8 cellular contexts compared by ENCODE assay signal in genomic region chr4:68375667-68376559, GRCh38. TPM values are rescaled to one million over a fixed set of nuclear protein-coding genes. Genes with fewer than 3 reads are reported as not detected.
DNase-seq lines count a peak whose midpoint lies in the region; ATAC-seq and TF ChIP-seq lines count a peak whose summit lies in the region.

No MANE protein-coding gene starts in this region.

- peak overlapping the region; percentile 89 for H2AFZ ChIP-seq in mammary epithelial cell (ENCODE audit: low read depth, low read length)

- H4K20me1 ChIP-seq in mammary epithelial cell (ENCODE audit: insufficient read depth, low read length) = no peaks in the 10 kb centered on the region

- H3K27me3 ChIP-seq in A673 (replicated peaks; ENCODE audit: insufficient read depth, low read depth, low read length, poor library complexity) (no peaks in the 10 kb centered on the region), mammary epithelial cell (ENCODE audit: insufficient read depth, low read length) (no peaks in the 10 kb centered on the region)

- DNase-seq in A673 (ENCODE audit: low spot score) (peak; percentile 51), NAMALWA (ENCODE audit: low spot score) (peak; percentile 81), UCSD-AML1 (lab: John Stamatoyannopoulos, UW; ENCODE audit: unreplicated experiment) (peak; percentile 33), mammary epithelial cell (peak; percentile 77), iPS-NIHi7 (ENCODE audit: extremely low spot score) (peak; percentile 53)
- peak; percentile 5 to 36 for DNase-seq in stimulated activated CD4-positive, alpha-beta T cell treated with anti-CD3 and anti-CD28 coated beads, Interleukin-2, amount 100 ng/mL, for 24 hours

- POLR2A ChIA-PET in A673 (lab: Charles Lee; ENCODE audit: low non-redundant PET) = no interaction called here

- peak; percentile 62 for TF ChIP-seq CTCF in A673 (conservative IDR thresholded peaks at IDR 0.05; ENCODE audit: low read depth, low read length)
- TF ChIP-seq CTCF in GM12874 (IDR thresholded peaks at IDR 0.05; ENCODE audit: insufficient read depth, low read depth, low read length) = peak; percentile 79
- TF ChIP-seq CTCF in mammary epithelial cell (conservative IDR thresholded peaks at IDR 0.05 in 1 of 2, IDR thresholded peaks at IDR 0.05 in 1 of 2; ENCODE audit: extremely low read depth in 1 of 2, insufficient read depth in 1 of 2, low read depth in 1 of 2, low read length in 2 of 2) = peak; percentile 95 to 99

- in situ Hi-C loops in mammary epithelial cell (cut with MboI; ENCODE audit: low sequenced_read_pairs in 2 of 2) = no loop called here

- peak overlapping the region; percentile 21 for H3K4me3 ChIP-seq in A673 (ENCODE audit: low read depth, low read length, poor library complexity, severe bottlenecking)
- peak overlapping the region; percentile 45 to 49 (median 46) for H3K4me3 ChIP-seq in mammary epithelial cell (replicated peaks in 1 of 3; ENCODE audit: insufficient read depth in 1 of 3, low read depth in 2 of 3, low read length in 3 of 3)

- no peak overlapping the region for H3K9ac ChIP-seq in mammary epithelial cell (ENCODE audit: insufficient read depth, low read length)

- no peaks in the 10 kb centered on the region for H3K36me3 ChIP-seq in A673 (ENCODE audit: insufficient read depth, low read length, poor library complexity, severe bottlenecking)
- no peaks in the 10 kb centered on the region for H3K36me3 ChIP-seq in mammary epithelial cell (ENCODE audit: insufficient read depth, low read length)

- H3K4me1 ChIP-seq in A673 (ENCODE audit: insufficient read depth, low read length, poor library complexity, severe bottlenecking) = no peaks in the 10 kb centered on the region
- peaks cover 19% of the 10 kb centered on the region for H3K4me1 ChIP-seq in mammary epithelial cell (ENCODE audit: insufficient read depth, low read length)

- WGBS in mammary epithelial cell (ENCODE audit: low coverage, missing lambda C conversion rate) = 4% methylated on average over 18 of the region's 19 CpGs

- intact Hi-C loops in A673 (cut with micrococcal nuclease; ENCODE audit: unreplicated experiment) (loop anchor here (2.0 kb wide), 1 partner anchor 103 kb away; no protein-coding TSS in a partner anchor), mammary epithelial cell (cut with micrococcal nuclease) (loop anchor here (1.0 to 10.0 kb wide), 4 partner anchors 27 to 461 kb away; no protein-coding TSS in a partner anchor)

- no peak overlapping the region for H3K27ac ChIP-seq in A673 (ENCODE audit: low read depth, low read length, poor library complexity, severe bottlenecking)
- no peak overlapping the region for H3K27ac ChIP-seq in mammary epithelial cell (ENCODE audit: insufficient read depth, low read depth, low read length)

- CTCF ChIA-PET in A673 (lab: Charles Lee) (interaction anchor here (0.8 kb wide), 1 partner anchor 104 kb away, joined by 3 read pairs; no protein-coding TSS in a partner anchor), mammary epithelial cell (lab: Charles Lee; ENCODE audit: low non-redundant PET) (interaction anchor here (0.5 to 1.4 kb wide), 8 partner anchors 14 to 942 kb away, joined by 3 to 33 read pairs (median 5); no protein-coding TSS in a partner anchor)

- dilution Hi-C loops in mammary epithelial cell (cut with HindIII; ENCODE audit: low sequenced_read_pairs) = no loop called here

- no peaks in the 10 kb centered on the region for H3K79me2 ChIP-seq in mammary epithelial cell (ENCODE audit: insufficient read depth, low read length)

- BruUV-seq in A673 (replicated peaks; lab: Mats Ljungman, UMichigan) (no TSS peak), mammary epithelial cell (replicated peaks; lab: Mats Ljungman, UMichigan) (no TSS peak)

- H3K9me3 ChIP-seq in A673 (ENCODE audit: low read depth, low read length, poor library complexity, severe bottlenecking) (no peaks in the 10 kb centered on the region), mammary epithelial cell (replicated peaks; ENCODE audit: insufficient read depth, low read length) (no peaks in the 10 kb centered on the region)

- peak overlapping the region; percentile 97 for H3K4me2 ChIP-seq in mammary epithelial cell (ENCODE audit: insufficient read depth, low read depth, low read length)

- peak; percentile 84 for ATAC-seq in HG02678 (IDR thresholded peaks at IDR 0.05; ENCODE audit: unreplicated experiment)

RNA-seq across cellular contexts. Expression of gene YTHDC1, which starts 26.0 kb away (rescaled TPM):
- total RNA-seq in A673 (2021) (45.3 and 51.9 TPM in 2 replicates), mammary epithelial cell (10 to 100 TPM; 34.0 to 88.6 TPM)
- 23.1 TPM for polyA plus RNA-seq in mammary epithelial cell
- polyA minus RNA-seq in mammary epithelial cell = 109 TPM

Comparison
In these comparisons a context has a peak if more than half of its experiments do, and no peak if none do; other contexts are left out.
1. DNase-seq: peak in every context shown above with its lines; median percentile 81 in NAMALWA; 77 in mammary epithelial cell; 53 in iPS-NIHi7; 51 in A673; 33 in UCSD-AML1; 20 in stimulated activated CD4-positive, alpha-beta T cell treated with anti-CD3 and anti-CD28 coated beads, Interleukin-2, amount 100 ng/mL, for 24 hours.